In genomic region chr13:31444266-31444862, GRCh38 we compare ENCODE assay signal across 20 cellular contexts.
DNase-seq lines count a peak whose midpoint lies in the region; ATAC-seq and TF ChIP-seq lines count a peak whose summit lies in the region.
"Had no signal": no experiment of that assay in that cellular context is flagged by ENCODE, and none has a peak within 500 bp of the region (broad histone marks: within the 10 kb centered on the region; RNA-seq: fewer than 3 reads in every experiment).

No MANE protein-coding gene starts in this region.

- H3K36me3 ChIP-seq in GM23248 (ENCODE audit: low read depth) (no peaks in the 10 kb centered on the region), adipocyte (ENCODE audit: control insufficient read depth, insufficient read depth, low read length, severe bottlenecking) (no peaks in the 10 kb centered on the region), left ventricle myocardium inferior (no peaks in the 10 kb centered on the region), gastrocnemius medialis (no peaks in the 10 kb centered on the region), mesendoderm (ENCODE audit: control insufficient read depth, insufficient read depth, low read length) (no peaks in the 10 kb centered on the region)

- no peak for TF ChIP-seq POLR2A in gastrocnemius medialis (IDR thresholded peaks at IDR 0.05)

- H3K4me1 ChIP-seq in GM23248 (ENCODE audit: insufficient read depth) (no peaks in the 10 kb centered on the region), adipocyte (ENCODE audit: control insufficient read depth, insufficient read depth, low read length) (peaks cover 15% of the 10 kb centered on the region), left ventricle myocardium inferior (peaks cover 12% of the 10 kb centered on the region), gastrocnemius medialis (no peaks in the 10 kb centered on the region), mesendoderm (ENCODE audit: control insufficient read depth, low read depth, low read length) (no peaks in the 10 kb centered on the region)

- no peaks in the 10 kb centered on the region for H3K9me2 ChIP-seq in GM23248 (ENCODE audit: insufficient read depth)

- DNase-seq in GM23248 (no peak), adipocyte (ENCODE audit: low read depth) (peak; percentile 8), left ventricle myocardium inferior (peak; percentile 31), gastrocnemius medialis (peak; percentile 22 to 55), head of caudate nucleus (no peak), mesendoderm (no peak), coronary artery (ENCODE audit: low spot score) (no peak)
- DNase-seq: CD8-positive, alpha-beta memory T cell; DMS 273 treated with DMSO at 0.1 percent for 48 hours; EL; HCEC 1CT; MM.1S; NCI-H1105; NCI-H187 treated with DMSO at 0.1 percent for 48 hours; NCI-H2171 treated with DMSO at 0.1 percent for 48 hours; NCI-H510A treated with DMSO at 0.1 percent for 48 hours had no signal

- no peak overlapping the region for H2AK5ac ChIP-seq in mesendoderm (ENCODE audit: low read length)

- no peak overlapping the region for H3K18ac ChIP-seq in mesendoderm (ENCODE audit: low read length)

- H3K79me2 ChIP-seq in GM23248 (ENCODE audit: insufficient read depth) (no peaks in the 10 kb centered on the region), mesendoderm (ENCODE audit: control insufficient read depth, insufficient read depth, low read length) (no peaks in the 10 kb centered on the region)

- no peaks in the 10 kb centered on the region for H3K79me1 ChIP-seq in mesendoderm (ENCODE audit: low read length)

- H3K4me2 ChIP-seq in GM23248 (ENCODE audit: unreplicated experiment) (no peak overlapping the region), mesendoderm (ENCODE audit: low read length) (no peak overlapping the region)
- H3K4me2 ChIP-seq: KMS-11 had no signal

- H3K9me3 ChIP-seq in GM23248 (ENCODE audit: low read depth) (no peaks in the 10 kb centered on the region), adipocyte (ENCODE audit: control insufficient read depth, low read length) (no peaks in the 10 kb centered on the region), left ventricle myocardium inferior (replicated peaks) (no peaks in the 10 kb centered on the region), gastrocnemius medialis (no peaks in the 10 kb centered on the region)

- no peaks in the 10 kb centered on the region for H3K27me3 ChIP-seq in GM23248 (replicated peaks; ENCODE audit: insufficient read depth)
- H3K27me3 ChIP-seq in adipocyte (replicated peaks; ENCODE audit: control insufficient read depth, insufficient read depth, low read length), result no peaks in the 10 kb centered on the region
- H3K27me3 ChIP-seq in left ventricle myocardium inferior (ENCODE audit: low read depth), result peaks cover 7% of the 10 kb centered on the region
- no peaks in the 10 kb centered on the region for H3K27me3 ChIP-seq in gastrocnemius medialis
- H3K27me3 ChIP-seq in mesendoderm (ENCODE audit: insufficient read depth, low read length, poor library complexity), result no peaks in the 10 kb centered on the region

- H3K27ac ChIP-seq in GM23248 (no peak overlapping the region), left ventricle myocardium inferior (replicated peaks) (peak overlapping the region; percentile 65), gastrocnemius medialis (peak overlapping the region in 2 of 4 donors; percentile 33 to 46), mesendoderm (ENCODE audit: low read depth, low read length) (no peak overlapping the region), coronary artery (no peak overlapping the region)
- H3K27ac ChIP-seq: KMS-11, SK-N-MC had no signal

- H3K9ac ChIP-seq in GM23248 (no peak overlapping the region), adipocyte (ENCODE audit: low read length) (no peak overlapping the region), mesendoderm (ENCODE audit: low read length) (no peak overlapping the region)
- H3K9ac ChIP-seq: KMS-11 had no signal

- no peak overlapping the region for H2BK120ac ChIP-seq in mesendoderm (ENCODE audit: low read depth, low read length)

- H3K4ac ChIP-seq in mesendoderm (ENCODE audit: low read depth, low read length), result no peak overlapping the region

- no peak overlapping the region for H4K5ac ChIP-seq in mesendoderm (ENCODE audit: low read length)

- 15 to 24% methylated on average over 3 of the region's 3 CpGs for WGBS in GM23248 (ENCODE audit: low coverage in 1 of 2, low lambda C conversion rate in 2 of 2, missing lambda C conversion rate in 2 of 2), 2 experiments
- no CpG with 5 or more reads among the region's 3 CpGs for WGBS in mesendoderm (ENCODE audit: extremely low coverage, insufficient coverage, low lambda C conversion rate)

- H3K56ac ChIP-seq in mesendoderm (ENCODE audit: low read length), result no peak overlapping the region

- H4K8ac ChIP-seq in mesendoderm (ENCODE audit: low read depth, low read length), result no peak overlapping the region

- H4K20me1 ChIP-seq in GM23248 (ENCODE audit: insufficient read depth), result no peaks in the 10 kb centered on the region

- H3K23ac ChIP-seq in mesendoderm (ENCODE audit: low read length), result no peak overlapping the region

- ATAC-seq in gastrocnemius medialis, result peak; percentile 74 to 80
- no peak for ATAC-seq in GM21360 (IDR thresholded peaks at IDR 0.05; ENCODE audit: unreplicated experiment)
- ATAC-seq: HepG2 had no signal

- intact Hi-C loops in left ventricle myocardium inferior (cut with micrococcal nuclease) (no loop called here), gastrocnemius medialis (cut with DNase I; ENCODE audit: low total_unique reads) (no loop called here), head of caudate nucleus (cut with DNase I) (no loop called here)

- H2BK5ac ChIP-seq in mesendoderm (ENCODE audit: low read length), result no peak overlapping the region

- H3F3A ChIP-seq in GM23248 (ENCODE audit: insufficient read depth), result no peaks in the 10 kb centered on the region

- H2BK15ac ChIP-seq in mesendoderm (replicated peaks; ENCODE audit: low read depth), result no peak overlapping the region

- peak overlapping the region; percentile 26; the same call in 1 of the 2 replicates for H2AFZ ChIP-seq in GM23248

- TF ChIP-seq CTCF in left ventricle myocardium inferior (IDR thresholded peaks at IDR 0.05; ENCODE audit: borderline replicate concordance) (no peak), gastrocnemius medialis (IDR thresholded peaks at IDR 0.05 in 4 of 5, conservative IDR thresholded peaks at IDR 0.05 in 1 of 5) (no peak), coronary artery (IDR thresholded peaks at IDR 0.05) (no peak)

- in situ Hi-C loops in GM23248 (cut with MboI), result no loop called here
- in situ Hi-C loops in gastrocnemius medialis (cut with MboI; ENCODE audit: low sequenced_read_pairs in 4 of 4), result loop anchor here in 1 of 4 donors (25.0 kb wide), 1 partner anchor 293 kb away; the partner anchor contains the start of gene RXFP2

- H3K4me3 ChIP-seq in GM23248 (no peak overlapping the region), adipocyte (ENCODE audit: low read length) (no peak overlapping the region), left ventricle myocardium inferior (no peak overlapping the region), gastrocnemius medialis (no peak overlapping the region), mesendoderm (ENCODE audit: low read length) (no peak overlapping the region), coronary artery (no peak overlapping the region)
- H3K4me3 ChIP-seq: SK-N-MC had no signal

Comparison
In these comparisons a context has a peak if more than half of its experiments do, and no peak if none do; other contexts are left out.
1. DNase-seq: peak in adipocyte (single experiment), left ventricle myocardium inferior (single experiment) and gastrocnemius medialis (2 of 2); none in GM23248 (single experiment), head of caudate nucleus (0 of 42), mesendoderm (single experiment) and coronary artery (single experiment).